9 cellular contexts compared by ENCODE assay signal in the genomic region with DNA sequence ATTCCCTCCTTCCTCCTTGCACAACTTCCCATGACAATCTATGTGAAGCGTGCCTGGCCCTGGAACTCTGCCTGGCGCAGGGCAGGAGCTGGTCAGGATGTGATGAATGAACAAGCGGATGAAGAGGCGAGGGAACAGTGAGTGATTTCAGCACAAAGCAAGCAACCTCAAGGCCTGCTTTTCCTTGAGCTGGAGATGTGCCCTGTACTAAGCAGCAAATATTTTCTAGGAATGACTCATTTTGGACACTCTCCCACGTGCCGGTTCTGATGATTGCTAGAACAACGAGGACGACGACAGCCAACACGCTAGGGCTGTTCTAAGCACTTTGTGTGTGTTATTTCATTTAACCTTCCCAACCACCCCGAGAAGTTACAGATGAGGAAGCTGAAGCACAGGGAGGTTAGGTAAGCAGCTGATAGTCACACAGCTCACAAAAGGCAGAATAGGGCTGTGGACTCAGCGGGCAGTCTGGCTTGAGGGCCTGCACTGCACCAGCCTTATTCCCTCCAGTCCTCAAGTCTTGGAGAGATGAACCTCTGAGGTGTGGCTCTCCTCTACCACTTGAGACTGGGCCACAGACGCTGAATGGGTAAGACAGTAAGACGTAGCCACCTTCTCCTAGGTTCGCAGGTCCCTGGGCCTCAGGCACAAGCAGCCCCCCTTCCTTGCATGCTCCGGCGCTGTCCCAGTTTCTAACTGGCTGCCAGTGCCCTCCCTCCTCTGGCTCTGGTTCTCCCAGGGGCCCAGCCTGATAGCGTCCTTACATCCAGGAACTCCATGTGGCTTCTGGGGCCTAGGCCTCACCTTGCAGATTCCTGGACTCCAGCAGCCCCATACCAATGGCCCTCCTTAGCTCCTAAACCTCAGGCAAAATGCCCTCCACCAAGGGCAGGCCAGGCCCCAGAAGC. TPM values are rescaled to one million over a fixed set of nuclear protein-coding genes. Genes with fewer than 3 reads are reported as not detected.
DNase-seq lines count a peak whose midpoint lies in the region; ATAC-seq and TF ChIP-seq lines count a peak whose summit lies in the region.
"Had no signal": no experiment of that assay in that cellular context is flagged by ENCODE, and none has a peak within 500 bp of the region (broad histone marks: within the 10 kb centered on the region; RNA-seq: fewer than 3 reads in every experiment).

No MANE protein-coding gene starts in this region.

- ATAC-seq in naive B cell (ENCODE audit: low read depth in 2 of 2) (no peak), HG02870 (IDR thresholded peaks at IDR 0.05; ENCODE audit: unreplicated experiment) (no peak)

- H3K9me3 ChIP-seq in A673 (ENCODE audit: low read depth, low read length, poor library complexity, severe bottlenecking): no peaks in the 10 kb centered on the region

- no TSS peak for BruUV-seq in A673 (replicated peaks; lab: Mats Ljungman, UMichigan)

- H3K27me3 ChIP-seq in A673 (replicated peaks; ENCODE audit: insufficient read depth, low read depth, low read length, poor library complexity): no peaks in the 10 kb centered on the region

- TF ChIP-seq CTCF in type B pancreatic cell (conservative IDR thresholded peaks at IDR 0.05): no peak
- TF ChIP-seq CTCF in A673 (conservative IDR thresholded peaks at IDR 0.05; ENCODE audit: low read depth, low read length): no peak

- POLR2A ChIA-PET in A673 (lab: Charles Lee; ENCODE audit: low non-redundant PET): no interaction called here

- no peaks in the 10 kb centered on the region for H3K9me3 Mint-ChIP-seq in naive B cell
- H3K9me3 Mint-ChIP-seq in type B pancreatic cell: no peaks in the 10 kb centered on the region

- H3K27ac Mint-ChIP-seq in naive B cell: peak overlapping the region in 5 of 6 donors; percentile 4 to 89 (median 57)
- H3K27ac Mint-ChIP-seq in type B pancreatic cell: no peak overlapping the region

- H3K4me3 Mint-ChIP-seq in naive B cell (peak overlapping the region in 2 of 8 donors; percentile 41 to 83), type B pancreatic cell (no peak overlapping the region)

- CTCF ChIA-PET in A673 (lab: Charles Lee): no interaction called here

- H3K4me1 Mint-ChIP-seq in naive B cell: peaks cover 27 to 33% (median 32%) of the 10 kb centered on the region in 3 donors
- peaks cover 20% of the 10 kb centered on the region for H3K4me1 Mint-ChIP-seq in type B pancreatic cell (ENCODE audit: unreplicated experiment)

- peak; percentile 92 for DNase-seq in AG20443 (ENCODE audit: low spot score)
- peak; percentile 7 for DNase-seq in RKO (ENCODE audit: low spot score)
- peak; percentile 6 for DNase-seq in epithelial cell of prostate (ENCODE audit: low read depth, low spot score)
- DNase-seq in naive B cell: no peak
- no peak for DNase-seq in type B pancreatic cell (ENCODE audit: extremely low spot score, unreplicated experiment)
- no peak for DNase-seq in activated effector memory CD4-positive, alpha-beta T cell treated with Interleukin-2 at 50 U/mL for 16 hours
- DNase-seq in A673 (ENCODE audit: low spot score): no peak
- DNase-seq: NCI-H1930 had no signal

- H3K4me3 ChIP-seq in A673 (ENCODE audit: low read depth, low read length, poor library complexity, severe bottlenecking): no peak overlapping the region

- H3K36me3 Mint-ChIP-seq in naive B cell (no peaks in the 10 kb centered on the region), type B pancreatic cell (no peaks in the 10 kb centered on the region)

- intact Hi-C loops in A673 (cut with micrococcal nuclease; ENCODE audit: unreplicated experiment): no loop called here

- H3K27me3 Mint-ChIP-seq in naive B cell (no peaks in the 10 kb centered on the region), type B pancreatic cell (no peaks in the 10 kb centered on the region)

- no peaks in the 10 kb centered on the region for H3K36me3 ChIP-seq in A673 (ENCODE audit: insufficient read depth, low read length, poor library complexity, severe bottlenecking)

- peaks cover 13% of the 10 kb centered on the region for H3K4me1 ChIP-seq in A673 (ENCODE audit: insufficient read depth, low read length, poor library complexity, severe bottlenecking)

- peak overlapping the region; percentile 43 for H3K27ac ChIP-seq in epithelial cell of prostate
- no peak overlapping the region for H3K27ac ChIP-seq in A673 (ENCODE audit: low read depth, low read length, poor library complexity, severe bottlenecking)

RNA-seq across cellular contexts. Expression of gene YKT6, which starts 59.0 kb away (rescaled TPM):
- 10 to 100 TPM; 21.5 to 41.9 (median 31.0) TPM for polyA plus RNA-seq in naive B cell (ENCODE audit: low read depth in 6 of 6)
- total RNA-seq in type B pancreatic cell (ENCODE audit: low replicate concordance): 82.4 and 97.4 TPM in 2 replicates
- 126 and 140 TPM in 2 replicates for total RNA-seq in A673 (2021)

Comparison
In these comparisons a context has a peak if more than half of its experiments do, and no peak if none do; other contexts are left out.
1. DNase-seq: peak in AG20443 (single experiment), RKO (single experiment) and epithelial cell of prostate (single experiment); none in naive B cell (single experiment), type B pancreatic cell (single experiment), activated effector memory CD4-positive, alpha-beta T cell treated with Interleukin-2 at 50 U/mL for 16 hours (single experiment) and A673 (single experiment).